ENCODE assay signal across 5 cellular contexts in the genomic region with DNA sequence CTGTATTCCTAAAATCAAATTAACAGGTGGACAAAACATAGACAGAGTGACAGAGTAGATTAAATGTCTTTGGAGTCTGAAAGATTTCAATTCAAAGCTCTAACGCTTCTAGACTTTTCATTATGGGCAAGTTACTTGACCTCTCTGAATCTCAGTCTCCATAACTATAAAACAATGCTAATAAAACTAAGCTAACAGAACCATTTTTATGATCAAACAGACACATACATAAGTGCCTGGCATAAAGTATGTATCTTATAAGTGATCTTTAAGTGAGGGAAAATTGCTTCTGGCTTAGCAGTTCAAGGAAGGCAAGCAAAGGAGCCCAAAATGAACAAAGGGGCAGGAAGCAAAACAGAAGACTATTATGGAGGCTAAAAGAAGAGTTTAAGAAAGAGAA.
"Had no signal": no experiment of that assay in that cellular context is flagged by ENCODE, and none has a peak within 500 bp of the region (broad histone marks: within the 10 kb centered on the region; RNA-seq: fewer than 3 reads in every experiment).

No MANE protein-coding gene starts in this region.

- H3K4me3 Mint-ChIP-seq: GM23338, H9, IgD-negative memory B cell had no signal

- DNase-seq: H9, HCEC 1CT had no signal

- H3K27me3 Mint-ChIP-seq: IgD-negative memory B cell had no signal

- H3K9me3 Mint-ChIP-seq: GM23338, H9, IgD-negative memory B cell had no signal

- H3K4me3 ChIP-seq: GM23338 had no signal

- H3K27ac Mint-ChIP-seq: GM23338, H9 had no signal

- ATAC-seq: GM23338, HepG2 had no signal
